Comparison of ENCODE assay signal across 8 cellular contexts in the genomic region with DNA sequence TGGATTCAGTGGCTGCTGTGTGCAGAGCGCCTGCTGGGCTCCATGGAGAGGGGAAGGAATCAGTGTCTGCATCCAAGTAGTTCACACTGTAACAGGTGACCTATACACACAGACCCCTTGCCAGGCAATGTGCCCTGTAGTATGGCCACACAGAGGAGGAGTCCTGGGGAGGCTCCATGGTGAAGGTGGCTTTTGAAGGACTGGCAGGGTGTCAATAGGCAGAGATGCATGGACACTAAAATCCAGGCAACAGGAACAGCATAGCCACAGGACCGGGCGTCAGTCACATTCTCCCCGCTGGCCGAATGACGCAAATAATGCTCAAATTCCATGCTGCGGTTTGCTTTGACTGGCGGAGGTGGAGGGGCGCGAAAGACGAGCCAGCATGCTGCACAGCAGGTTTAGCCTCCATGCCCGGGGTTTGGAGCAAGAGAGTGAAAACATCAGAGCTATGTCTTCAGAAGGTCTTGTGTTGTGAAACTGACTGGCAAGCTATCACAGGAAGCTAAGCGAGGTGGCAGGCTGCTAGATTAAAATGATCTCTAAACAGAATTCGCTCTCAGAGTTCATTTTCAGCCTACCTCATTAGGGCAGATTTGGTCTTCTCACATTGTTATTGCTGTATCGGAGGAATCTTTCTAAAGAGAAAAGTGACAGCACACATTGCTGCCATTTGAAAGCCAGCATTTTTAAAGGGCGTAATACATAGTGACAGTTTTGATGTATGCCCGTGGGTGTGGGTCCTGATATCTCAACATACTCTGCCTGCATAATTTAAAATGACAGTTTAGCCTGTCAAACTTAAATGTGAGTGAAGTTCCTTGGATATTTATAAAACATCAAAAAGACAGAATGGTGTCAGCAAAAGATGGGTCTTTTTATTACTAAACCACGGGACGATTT. TPM values are rescaled to one million over a fixed set of nuclear protein-coding genes. Genes with fewer than 3 reads are reported as not detected.
DNase-seq lines count a peak whose midpoint lies in the region; ATAC-seq and TF ChIP-seq lines count a peak whose summit lies in the region.

No MANE protein-coding gene starts in this region.

- peak overlapping the region; percentile 98 to 100 (median 99) for H3K27ac Mint-ChIP-seq in IgD-negative memory B cell

- peaks cover 37% of the 10 kb centered on the region for H4K20me1 ChIP-seq in BLaER1

- peak overlapping the region; percentile 99 to 100 (median 99) for H3K4me3 Mint-ChIP-seq in IgD-negative memory B cell

- H3K9me3 ChIP-seq in BLaER1 (no peaks in the 10 kb centered on the region), tibial nerve (no peaks in the 10 kb centered on the region)

- H3K4me2 ChIP-seq in BLaER1, result peak overlapping the region; percentile 85

- H3K27me3 Mint-ChIP-seq in IgD-negative memory B cell, result peaks cover 2% of the 10 kb centered on the region

- 10 to 15% (median 13%) methylated on average over 19 of the region's 19 CpGs for WGBS in adipose tissue, 3 donors
- WGBS in tibial nerve, 2 donors, result 15% methylated on average over 18 to 19 of the region's 19 CpGs

- H3K36me3 Mint-ChIP-seq in IgD-negative memory B cell, result peaks cover 3% of the 10 kb centered on the region

- peak overlapping the region; percentile 97; the same call in 1 of the 2 replicates for H3K9ac ChIP-seq in BLaER1

- intact Hi-C loops in left cardiac atrium (cut with DNase I) (loop anchor here in 1 of 2 donors (5.0 kb wide), 1 partner anchor 57 kb away; the partner anchor contains the start of gene MPPE1), posterior vena cava (cut with DNase I) (loop anchor here in 1 of 2 donors (5.0 to 10.0 kb wide), 2 partner anchors 55 to 802 kb away; partner anchors contain the start of gene MPPE1)

- H3K4me1 Mint-ChIP-seq in IgD-negative memory B cell, result peaks cover 17 to 23% (median 22%) of the 10 kb centered on the region in 3 donors

- peaks cover 28% of the 10 kb centered on the region for H3K4me1 ChIP-seq in BLaER1
- H3K4me1 ChIP-seq in tibial nerve, result peaks cover 0 to 33% (median 26%) of the 10 kb centered on the region in 4 donors

- H3K4me3 ChIP-seq in BLaER1 (peak overlapping the region; percentile 96), tibial nerve (peak overlapping the region; percentile 84 to 97 (median 90))

- H3K27me3 ChIP-seq in BLaER1 (no peaks in the 10 kb centered on the region), tibial nerve (no peaks in the 10 kb centered on the region)

- H3K36me3 ChIP-seq in BLaER1 (peaks cover 8% of the 10 kb centered on the region), tibial nerve (peaks cover 0 to 15% (median 0%) of the 10 kb centered on the region in 3 donors)

- TF ChIP-seq POLR2A in tibial nerve (IDR thresholded peaks at IDR 0.05), result peak in 1 of 2 donors; percentile 28

- H3K27ac ChIP-seq in BLaER1 (no peak overlapping the region), adipose tissue (ENCODE audit: low read depth, low read length) (peak overlapping the region; percentile 69), tibial nerve (peak overlapping the region; percentile 77 to 98 (median 93))

- peak; percentile 58 to 70 for ATAC-seq in left cardiac atrium
- ATAC-seq in HG03571 (IDR thresholded peaks at IDR 0.05; ENCODE audit: unreplicated experiment), result no peak

- TF ChIP-seq EP300 in tibial nerve (IDR thresholded peaks at IDR 0.05), result peak; percentile 33 to 82

- DNase-seq in SKM-1 (lab: John Stamatoyannopoulos, UW; ENCODE audit: unreplicated experiment) (peak; percentile 34), left cardiac atrium (peak; percentile 80), posterior vena cava (ENCODE audit: low spot score) (peak; percentile 95), tibial nerve (ENCODE audit: low spot score in 2 of 2) (peak; percentile 57 to 67)

- H3K9me3 Mint-ChIP-seq in IgD-negative memory B cell, result no peaks in the 10 kb centered on the region

- no peak for TF ChIP-seq CTCF in tibial nerve (IDR thresholded peaks at IDR 0.05)

RNA-seq across cellular contexts. Expression of gene CHMP1B, which starts 1.1 kb away (rescaled TPM):
- polyA plus RNA-seq in IgD-negative memory B cell (49.1 TPM), adipose tissue (10 to 100 TPM; 14.3 to 46.3 (median 33.2) TPM)
- total RNA-seq in left cardiac atrium (10 to 100 TPM; 25.6 to 35.3 TPM), posterior vena cava (10 to 100 TPM; 44.0 to 44.4 TPM), tibial nerve (10 to 100 TPM; 31.2 to 49.8 (median 38.1) TPM)

RNA-seq across cellular contexts. Expression of gene MPPE1, which starts 58.0 kb away (rescaled TPM):
- polyA plus RNA-seq in IgD-negative memory B cell (36.2 TPM), adipose tissue (10 to 100 TPM; 23.2 to 26.5 (median 26.0) TPM)
- total RNA-seq in left cardiac atrium (10 to 100 TPM; 26.5 to 30.0 TPM), posterior vena cava (10 to 100 TPM; 26.2 to 39.6 TPM), tibial nerve (10 to 100 TPM; 13.3 to 33.2 (median 27.7) TPM)

Comparison
In these comparisons a context has a peak if more than half of its experiments do, and no peak if none do; other contexts are left out.
1. DNase-seq: peak in every context shown above with its lines; median percentile 95 in posterior vena cava; 80 in left cardiac atrium; 62 in tibial nerve; 34 in SKM-1.